In the genomic region with DNA sequence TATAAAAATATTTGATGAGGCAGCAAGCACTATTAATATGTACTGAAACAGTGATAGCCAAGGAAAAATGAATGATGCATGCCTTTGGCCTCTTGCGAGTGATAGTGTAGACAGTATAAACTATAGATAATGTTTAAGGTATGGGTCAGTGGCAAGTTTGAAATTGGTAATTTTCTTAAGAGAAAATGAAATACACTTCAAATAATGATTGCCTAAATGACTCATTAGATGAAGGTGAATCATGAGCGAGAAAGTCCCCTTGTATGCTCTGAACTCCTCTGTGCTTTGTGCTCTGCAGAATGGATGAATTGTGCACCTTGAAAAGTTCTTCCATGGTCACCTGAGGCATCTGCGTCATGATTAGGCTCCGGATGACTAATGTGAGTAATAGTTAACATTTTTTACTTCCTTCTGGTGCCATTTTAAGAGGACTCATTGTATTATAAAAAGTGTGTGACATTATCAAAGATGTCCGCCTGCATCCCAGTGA, we compare ENCODE assay signal across 15 cellular contexts.
DNase-seq lines count a peak whose midpoint lies in the region; ATAC-seq and TF ChIP-seq lines count a peak whose summit lies in the region.
"Had no signal": no experiment of that assay in that cellular context is flagged by ENCODE, and none has a peak within 500 bp of the region (broad histone marks: within the 10 kb centered on the region; RNA-seq: fewer than 3 reads in every experiment).

No MANE protein-coding gene starts in this region.

- ATAC-seq in GM21423 (IDR thresholded peaks at IDR 0.05; ENCODE audit: unreplicated experiment) (peak; percentile 77), HG03196 (IDR thresholded peaks at IDR 0.05; ENCODE audit: unreplicated experiment) (peak; percentile 89), RWPE2 (ENCODE audit: low read depth) (peak; percentile 92)
- ATAC-seq: activated CD8-positive, alpha-beta T cell treated with anti-CD3 and anti-CD28 coated beads, Interleukin-2, amount 10 ng/mL, durations not matched to agents 7 days and 5 days; left cardiac atrium had no signal

- TF ChIP-seq CTCF in RWPE2 (IDR thresholded peaks at IDR 0.05; ENCODE audit: poor library complexity, severe bottlenecking) (no peak), kidney epithelial cell (IDR thresholded peaks at IDR 0.05; ENCODE audit: insufficient read depth, low read length, poor library complexity, severe bottlenecking) (no peak)

- H3K27ac ChIP-seq in RWPE2 (ENCODE audit: poor library complexity, severe bottlenecking): peak overlapping the region; percentile 98
- H3K27ac ChIP-seq: thoracic aorta had no signal

- H3K36me3 ChIP-seq in RWPE2 (ENCODE audit: low read depth) (peaks cover 24% of the 10 kb centered on the region), kidney epithelial cell (ENCODE audit: control insufficient read depth, insufficient read depth, low read length) (no peaks in the 10 kb centered on the region)
- H3K36me3 ChIP-seq: thoracic aorta had no signal

- H3K9me3 ChIP-seq in RWPE2 (ENCODE audit: severe bottlenecking): no peaks in the 10 kb centered on the region
- H3K9me3 ChIP-seq: thoracic aorta had no signal

- H3K4me3 ChIP-seq in RWPE2 (ENCODE audit: severe bottlenecking) (no peak overlapping the region), kidney epithelial cell (ENCODE audit: low read depth, low read length) (no peak overlapping the region)
- H3K4me3 ChIP-seq: thoracic aorta had no signal

- DNase-seq in RWPE2 (ENCODE audit: low spot score) (peak; percentile 72), kidney epithelial cell (ENCODE audit: low read depth) (peak; percentile 95), NCI-H345 (lab: John Stamatoyannopoulos, UW) (no peak), HEK293T (ENCODE audit: extremely low spot score) (no peak), AG08396 (ENCODE audit: low spot score) (no peak)
- DNase-seq: activated CD8-positive, alpha-beta T cell treated with anti-CD3 and anti-CD28 coated beads, Interleukin-2, amount 10 ng/mL, durations not matched to agents 7 days and 5 days; amniotic stem cell; HCEC 1CT; left cardiac atrium; NCI-H187; NCI-H510A; stimulated activated CD4-positive, alpha-beta T cell treated with anti-CD3 and anti-CD28 coated beads, Interleukin-4, amount 100 ng/mL, for 24 hours had no signal

- no peaks in the 10 kb centered on the region for H3K27me3 ChIP-seq in RWPE2 (ENCODE audit: insufficient read depth, poor library complexity, severe bottlenecking)
- no peaks in the 10 kb centered on the region for H3K27me3 ChIP-seq in kidney epithelial cell (ENCODE audit: control insufficient read depth, insufficient read depth, low read length)

- CTCF ChIA-PET in HEK293T (lab: Yijun Ruan, JAX): no interaction called here

- H3K4me1 ChIP-seq in RWPE2 (ENCODE audit: insufficient read depth, poor library complexity, severe bottlenecking): peaks cover 63% of the 10 kb centered on the region

- POLR2A ChIA-PET in HEK293T (lab: Yijun Ruan, JAX): no interaction called here

TF ChIP-seq in HEK293T, 16 proteins besides CTCF, POLR2A, EP300 and RAD21:
- no peak for TF ChIP-seq SP1 (IDR thresholded peaks at IDR 0.05)
- TF ChIP-seq TARDBP (IDR thresholded peaks at IDR 0.05): no peak
- no peak for TF ChIP-seq NFRKB (IDR thresholded peaks at IDR 0.05)
- no peak for TF ChIP-seq FOXK2 (IDR thresholded peaks at IDR 0.05)
- TF ChIP-seq FOXA1 (IDR thresholded peaks at IDR 0.05): no peak
- no peak for TF ChIP-seq LEF1 (IDR thresholded peaks at IDR 0.05; ENCODE audit: borderline replicate concordance)
- no peak for TF ChIP-seq ZNF384 (IDR thresholded peaks at IDR 0.05)
- TF ChIP-seq ELF4 (IDR thresholded peaks at IDR 0.05): no peak

Comparison
In these comparisons a context has a peak if more than half of its experiments do, and no peak if none do; other contexts are left out.
1. DNase-seq: peak in RWPE2 (single experiment) and kidney epithelial cell (single experiment); none in NCI-H345 (single experiment), HEK293T (single experiment) and AG08396 (single experiment).
2. Peak in every context shown above with its lines, with median percentiles within 50 percentile points of each other: ATAC-seq.